21 cellular contexts compared by ENCODE assay signal in genomic region chr12:43347026-43347425, GRCh38.
"Had no signal": no experiment of that assay in that cellular context is flagged by ENCODE, and none has a peak within 500 bp of the region (broad histone marks: within the 10 kb centered on the region; RNA-seq: fewer than 3 reads in every experiment).

No MANE protein-coding gene starts in this region.

- H3K4me2 ChIP-seq: neural progenitor cell had no signal

- H3K9ac ChIP-seq: neural progenitor cell, parathyroid adenoma had no signal

- H3K36me3 ChIP-seq: lower lobe of right lung, neural progenitor cell, spleen, tibial nerve had no signal

- H3K4me3 ChIP-seq: lower lobe of right lung, neural progenitor cell, spleen, tibial nerve had no signal

- H3K4me1 ChIP-seq: lower lobe of right lung, neural progenitor cell, parathyroid adenoma, spleen, tibial nerve had no signal

- ATAC-seq: activated CD4-positive, alpha-beta T cell treated with anti-CD3 and anti-CD28 coated beads for 36 hours; activated CD8-positive, alpha-beta memory T cell treated with anti-CD3 and anti-CD28 coated beads, Interleukin-2, amount 10 ng/mL, durations not matched to agents 7 days and 5 days; activated CD8-positive, alpha-beta T cell treated with anti-CD3 and anti-CD28 coated beads, Interleukin-2, amount 10 ng/mL, durations not matched to agents 7 days and 5 days; activated naive CD8-positive, alpha-beta T cell treated with anti-CD3 and anti-CD28 coated beads, Interleukin-2, amount 50 U/mL, for 24 hours; esophagus mucosa; left lobe of liver; lower lobe of right lung; natural killer cell; right cardiac atrium had no signal

- H3K27ac ChIP-seq: lower lobe of right lung, neural progenitor cell, parathyroid adenoma, spleen, tibial nerve had no signal

- H3K79me2 ChIP-seq: parathyroid adenoma had no signal

- DNase-seq: activated B cell treated with CpG ODN at 0.5 μM for 24 hours; activated CD4-positive, alpha-beta T cell treated with anti-CD3 and anti-CD28 coated beads for 36 hours; activated CD8-positive, alpha-beta memory T cell treated with anti-CD3 and anti-CD28 coated beads, Interleukin-2, amount 10 ng/mL, durations not matched to agents 7 days and 5 days; activated CD8-positive, alpha-beta T cell treated with anti-CD3 and anti-CD28 coated beads, Interleukin-2, amount 10 ng/mL, durations not matched to agents 7 days and 5 days; activated naive CD8-positive, alpha-beta T cell treated with anti-CD3 and anti-CD28 coated beads, Interleukin-2, amount 50 U/mL, for 24 hours; activated T-cell treated with anti-CD3 and anti-CD28 coated beads, Interleukin-2, amount 50 U/mL, for 48 hours; amygdala; endodermal cell; kidney glomerular epithelial cell; lower lobe of right lung; mesendoderm; natural killer cell; occipital lobe; right cardiac atrium; spleen; stimulated activated naive CD4-positive, alpha-beta T cell treated with Interleukin-2 at 50 U/mL for 16 hours had no signal

- H3K27me3 ChIP-seq: neural progenitor cell, spleen, tibial nerve had no signal

- H2AFZ ChIP-seq: neural progenitor cell, parathyroid adenoma had no signal
